ENCODE assay signal across 8 cellular contexts in the genomic region with DNA sequence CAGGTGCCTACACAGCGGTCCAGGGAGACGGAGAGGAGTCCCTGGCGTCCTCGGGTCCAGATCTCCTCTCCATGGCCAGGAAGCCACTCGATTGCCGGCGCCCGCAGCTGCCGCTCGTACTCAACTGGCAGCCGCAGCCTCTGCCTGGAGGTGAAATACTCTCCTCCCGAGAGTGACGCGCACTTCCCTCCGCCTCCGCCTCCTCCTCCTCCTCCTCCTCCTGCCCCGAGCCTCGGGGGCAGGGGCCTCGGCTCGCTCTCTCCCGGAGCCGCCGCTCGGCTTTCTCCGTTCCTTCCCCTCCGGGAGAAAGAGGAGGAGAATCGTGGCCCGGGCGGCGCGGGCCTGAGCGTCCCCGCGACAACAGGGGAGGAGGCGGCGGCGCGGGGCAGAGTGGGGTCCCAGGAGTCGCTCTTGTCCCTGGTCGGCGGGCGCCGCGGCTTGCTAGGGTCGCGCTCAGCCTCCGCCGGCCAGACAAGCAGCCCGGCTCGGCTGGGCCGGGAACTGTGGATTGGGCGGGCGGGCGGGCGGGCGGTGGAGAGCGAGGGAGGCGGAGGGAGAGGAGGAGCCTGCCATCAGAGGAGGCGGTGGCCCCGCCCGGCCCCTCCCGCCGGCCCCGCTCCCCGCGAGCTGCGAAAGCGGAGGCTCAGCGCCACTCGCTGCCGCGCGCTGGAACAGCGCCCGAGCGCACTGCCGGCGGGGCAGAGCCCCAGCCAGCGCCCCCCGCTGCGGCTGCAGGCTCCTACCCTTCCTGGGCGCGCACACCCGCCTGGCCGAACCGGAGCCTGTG. TPM values are rescaled to one million over a fixed set of nuclear protein-coding genes. Genes with fewer than 3 reads are reported as not detected.
DNase-seq lines count a peak whose midpoint lies in the region; ATAC-seq and TF ChIP-seq lines count a peak whose summit lies in the region.

CEMIP2 (minus strand) TSS at position 126 of the 787 bp plus-strand sequence. CDS start 18,140 bp downstream, outside the sequence.

- H3K9me3 ChIP-seq in SJSA1 (replicated peaks) (no peaks in the 10 kb centered on the region), neuron (ENCODE audit: low read length) (no peaks in the 10 kb centered on the region), subcutaneous abdominal adipose tissue (ENCODE audit: control insufficient read depth in 5 of 5, low read length in 5 of 5) (no peaks in the 10 kb centered on the region)

- H3K4me1 ChIP-seq in SJSA1 (replicated peaks) (peaks cover 33% of the 10 kb centered on the region), foreskin keratinocyte (peaks cover 33% of the 10 kb centered on the region), neuron (ENCODE audit: insufficient read depth, low read length) (peaks cover 33% of the 10 kb centered on the region), subcutaneous abdominal adipose tissue (ENCODE audit: control insufficient read depth in 5 of 5, insufficient read depth in 5 of 5, low read length in 5 of 5) (peaks cover 2 to 56% (median 51%) of the 10 kb centered on the region in 5 donors)

- peak within 1 kb of the TSS; percentile 71 to 91 (median 89) for H3K9ac ChIP-seq in subcutaneous abdominal adipose tissue (ENCODE audit: low read length in 5 of 5)

- H3K27me3 ChIP-seq in SJSA1 (replicated peaks) (no peaks in the 10 kb centered on the region), foreskin keratinocyte (no peaks in the 10 kb centered on the region), neuron (ENCODE audit: insufficient read depth, low read length) (no peaks in the 10 kb centered on the region), subcutaneous abdominal adipose tissue (ENCODE audit: control insufficient read depth in 5 of 5, insufficient read depth in 4 of 5, low read length in 5 of 5) (peaks cover 0 to 2% (median 0%) of the 10 kb centered on the region in 5 donors)

- peak within 1 kb of the TSS; percentile 83 for H3K4me3 ChIP-seq in LNCaP clone FGC (ENCODE audit: low read depth, low read length)
- H3K4me3 ChIP-seq in SJSA1: peak within 1 kb of the TSS; percentile 95
- peak within 1 kb of the TSS; percentile 90 for H3K4me3 ChIP-seq in neuron (ENCODE audit: low read length)
- peak within 1 kb of the TSS; percentile 88 to 94 (median 94) for H3K4me3 ChIP-seq in subcutaneous abdominal adipose tissue (ENCODE audit: low read depth in 1 of 5, low read length in 5 of 5)

- peak within 1 kb of the TSS; percentile 50 for H2AFZ ChIP-seq in neuron (ENCODE audit: low read depth, low read length)

- H3K27ac ChIP-seq in SJSA1 (peak within 1 kb of the TSS; percentile 95), foreskin keratinocyte (peak within 1 kb of the TSS; percentile 100), subcutaneous abdominal adipose tissue (ENCODE audit: low read depth, low read length) (peak within 1 kb of the TSS; percentile 84)

- peak; percentile 89 for DNase-seq in G401 (ENCODE audit: low spot score)
- peak; percentile 28 for DNase-seq in GOT3 (lab: John Stamatoyannopoulos, UW)
- DNase-seq in LNCaP clone FGC (ENCODE audit: low read depth): peak; percentile 66
- DNase-seq in SJSA1 (ENCODE audit: low read depth in 1 of 2, low spot score in 2 of 2): peak; percentile 90 to 96
- DNase-seq in activated naive CD4-positive, alpha-beta T cell (lab: John Stamatoyannopoulos, UW): peak; percentile 62 to 88 (median 78)
- peak; percentile 82 to 92 for DNase-seq in foreskin keratinocyte

- in situ Hi-C loops in G401 (cut with HindIII; ENCODE audit: low sequenced_read_pairs): no loop called here

- TF ChIP-seq CTCF in LNCaP clone FGC (IDR thresholded peaks at IDR 0.05; ENCODE audit: control insufficient read depth, extremely low read depth, insufficient read depth) (peak; percentile 80), foreskin keratinocyte (conservative IDR thresholded peaks at IDR 0.05) (peak; percentile 83)

- ATAC-seq in foreskin keratinocyte: peak; percentile 81

- H3K36me3 ChIP-seq in SJSA1 (0 out of 2 replicates have a peak, but pooled peaks cover 4% of the 10 kb centered on the region), neuron (ENCODE audit: insufficient read depth, low read length) (no peaks in the 10 kb centered on the region), subcutaneous abdominal adipose tissue (ENCODE audit: control insufficient read depth in 5 of 5, insufficient read depth in 5 of 5, low read length in 5 of 5) (no peaks in the 10 kb centered on the region)

RNA-seq across cellular contexts. Expression of gene CEMIP2, which starts in this region (rescaled TPM):
- total RNA-seq in G401 (2014; rRNA removed; shearing (Covaris generic)): 1.8 and 8.6 TPM in 2 replicates
- total RNA-seq in SJSA1 (2014; rRNA removed; shearing (Covaris generic)): 14.8 and 24.4 TPM in 2 replicates
- 43.3 and 52.0 TPM in 2 replicates for total RNA-seq in foreskin keratinocyte
- polyA plus RNA-seq in foreskin keratinocyte: 14.7 and 17.4 TPM in 2 replicates

Comparison
In these comparisons a context has a peak if more than half of its experiments do, and no peak if none do; other contexts are left out.
1. Peak in every context shown above with its lines: DNase-seq, ATAC-seq, H3K4me3 ChIP-seq and H3K27ac ChIP-seq.
2. DNase-seq: peak in every context shown above with its lines; median percentile 93 in SJSA1; 89 in G401; 87 in foreskin keratinocyte; 78 in activated naive CD4-positive, alpha-beta T cell; 66 in LNCaP clone FGC; 28 in GOT3.